Comparison of ENCODE assay signal across 20 cellular contexts in the genomic region with DNA sequence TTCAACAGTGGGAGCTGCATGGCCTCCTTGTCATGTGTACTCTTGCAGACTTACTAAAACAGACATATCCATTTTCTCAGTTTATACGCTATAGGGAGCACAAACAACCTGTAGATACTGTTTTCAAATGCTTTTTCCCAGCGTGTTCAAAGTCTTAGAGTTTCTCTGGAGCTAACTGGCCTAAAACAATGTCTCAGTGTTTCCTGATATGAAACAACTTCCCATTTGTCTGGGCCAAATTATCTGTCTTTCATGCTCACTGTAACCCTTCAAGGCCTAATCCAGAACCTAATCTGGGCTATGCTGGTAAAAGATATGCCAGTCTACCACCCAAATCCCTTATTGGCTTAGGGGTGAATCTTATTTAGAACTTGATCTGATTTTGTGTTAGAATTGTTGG. TPM values are rescaled to one million over a fixed set of nuclear protein-coding genes. Genes with fewer than 3 reads are reported as not detected.
A peak's percentile ranks its signal among the peaks of the same experiment; 100 is the strongest.
DNase-seq lines count a peak whose midpoint lies in the region; FAIRE-seq and TF ChIP-seq lines count a peak whose summit lies in the region.
"Had no signal": no experiment of that assay in that cellular context is flagged by ENCODE, and none has a peak within 500 bp of the region (broad histone marks: within the 10 kb centered on the region; RNA-seq: fewer than 3 reads in every experiment).

No MANE protein-coding gene starts in this region.

- POLR2A ChIA-PET in endothelial cell of umbilical vein (lab: Charles Lee) = no interaction called here

- no peaks in the 10 kb centered on the region for H3K4me1 ChIP-seq in endothelial cell of umbilical vein (ENCODE audit: control insufficient read depth, extremely low read depth, insufficient read depth, low read length)
- H3K4me1 ChIP-seq: Caco-2 had no signal

- peak; percentile 44 for FAIRE-seq in endothelial cell of umbilical vein (lab: Jason Lieb, UNC)
- FAIRE-seq: D721Med, G401.6, GM12892, GM18507, H54 had no signal

- no TSS peak for BruUV-seq in endothelial cell of umbilical vein (replicated peaks; lab: Mats Ljungman, UMichigan)

- H3K36me3 ChIP-seq in endothelial cell of umbilical vein (ENCODE audit: control insufficient read depth in 2 of 2, extremely low read depth in 1 of 2, insufficient read depth in 2 of 2, low read length in 2 of 2) = no peaks in the 10 kb centered on the region
- H3K36me3 ChIP-seq: BLaER1 treated with 17β-estradiol and CSF1 and Interleukin-3, amounts not matched to agents 10 nM and 100 nM had no signal

- H2AFZ ChIP-seq in endothelial cell of umbilical vein (ENCODE audit: low read depth, low read length) = no peak overlapping the region
- H2AFZ ChIP-seq: GM23338 had no signal

- no peak overlapping the region for H3K4me3 ChIP-seq in endothelial cell of umbilical vein (replicated peaks in 1 of 3; ENCODE audit: insufficient read depth in 1 of 3, low read depth in 1 of 3, low read length in 3 of 3)
- H3K4me3 ChIP-seq: BLaER1 treated with 17β-estradiol and CSF1 and Interleukin-3, amounts not matched to agents 10 nM and 100 nM; GM23338 had no signal

- CTCF ChIA-PET in endothelial cell of umbilical vein (lab: Charles Lee) = no interaction called here

- H3K27ac ChIP-seq in endothelial cell of umbilical vein (ENCODE audit: insufficient read depth, low read depth, low read length) = no peak overlapping the region
- H3K27ac ChIP-seq: 22Rv1; BLaER1 treated with 17β-estradiol and CSF1 and Interleukin-3, amounts not matched to agents 10 nM and 100 nM; HL-60 had no signal

- H3K27me3 ChIP-seq in endothelial cell of umbilical vein (ENCODE audit: control insufficient read depth in 2 of 2, insufficient read depth in 2 of 2, low read length in 2 of 2) = no peaks in the 10 kb centered on the region
- H3K27me3 ChIP-seq: BLaER1 treated with 17β-estradiol and CSF1 and Interleukin-3, amounts not matched to agents 10 nM and 100 nM had no signal

- DNase-seq in NCI-H82 (lab: John Stamatoyannopoulos, UW) (peak; percentile 0), NCI-H82 treated with DMSO at 0.1 percent for 48 hours (lab: John Stamatoyannopoulos, UW; ENCODE audit: unreplicated experiment) (no peak), endothelial cell of umbilical vein (ENCODE audit: low read depth, low spot score) (no peak), medulla oblongata (ENCODE audit: extremely low spot score) (peak; percentile 47), islet precursor cell (no peak), SK-N-DZ (ENCODE audit: low spot score) (no peak), COR-L47 (lab: John Stamatoyannopoulos, UW) (no peak)
- DNase-seq: Caco-2; CD8-positive, alpha-beta T cell had no signal

- H3K9me3 ChIP-seq in endothelial cell of umbilical vein (replicated peaks; ENCODE audit: control insufficient read depth, insufficient read depth, low read length) = no peaks in the 10 kb centered on the region
- H3K9me3 ChIP-seq: BLaER1 treated with 17β-estradiol and CSF1 and Interleukin-3, amounts not matched to agents 10 nM and 100 nM; Caco-2 had no signal

- no peaks in the 10 kb centered on the region for H3K9me1 ChIP-seq in endothelial cell of umbilical vein (replicated peaks; ENCODE audit: control insufficient read depth, extremely low read depth, insufficient read depth, low read length)

- no peak overlapping the region for H3K9ac ChIP-seq in endothelial cell of umbilical vein (replicated peaks; ENCODE audit: extremely low read depth, insufficient read depth, low read length)
- H3K9ac ChIP-seq: BLaER1 treated with 17β-estradiol and CSF1 and Interleukin-3, amounts not matched to agents 10 nM and 100 nM had no signal

- dilution Hi-C loops in endothelial cell of umbilical vein (cut with MboI; ENCODE audit: extremely low pct_ligation_motif_present, low sequenced_read_pairs) = no loop called here

- H3K79me2 ChIP-seq in endothelial cell of umbilical vein (ENCODE audit: control insufficient read depth, insufficient read depth, low read length) = no peaks in the 10 kb centered on the region

- TF ChIP-seq POLR2A in endothelial cell of umbilical vein (IDR thresholded peaks at IDR 0.05; ENCODE audit: low read depth, low read length) = no peak

- no peak overlapping the region for H3K4me2 ChIP-seq in endothelial cell of umbilical vein (ENCODE audit: insufficient read depth, low read length)
- H3K4me2 ChIP-seq: BLaER1 treated with 17β-estradiol and CSF1 and Interleukin-3, amounts not matched to agents 10 nM and 100 nM; GM23338 had no signal

- intact Hi-C loops in endothelial cell of umbilical vein (cut with micrococcal nuclease) = no loop called here

- H4K20me1 ChIP-seq in endothelial cell of umbilical vein (replicated peaks; ENCODE audit: control insufficient read depth, extremely low read depth, insufficient read depth, low read length) = no peaks in the 10 kb centered on the region
- H4K20me1 ChIP-seq: BLaER1 treated with 17β-estradiol and CSF1 and Interleukin-3, amounts not matched to agents 10 nM and 100 nM had no signal

- no peak for TF ChIP-seq CTCF in endothelial cell of umbilical vein (IDR thresholded peaks at IDR 0.05; ENCODE audit: extremely low read depth in 1 of 2, insufficient read depth in 1 of 2, low read depth in 1 of 2, low read length in 2 of 2)

TF ChIP-seq in endothelial cell of umbilical vein, 7 proteins besides CTCF, POLR2A, EP300 and RAD21:
- TF ChIP-seq GATA2 (IDR thresholded peaks at IDR 0.05; ENCODE audit: insufficient read depth, insufficient read length, low read depth, low read length) (no peak), JUN (IDR thresholded peaks at IDR 0.05; ENCODE audit: borderline replicate concordance, insufficient read depth, insufficient read length, low read depth) (no peak), FOS (IDR thresholded peaks at IDR 0.05; ENCODE audit: borderline replicate concordance, insufficient read depth, low read length) (no peak), POLR2AphosphoS5 (IDR thresholded peaks at IDR 0.05; ENCODE audit: insufficient read depth, low read depth, low read length) (no peak), MYC (IDR thresholded peaks at IDR 0.05; ENCODE audit: low read depth, low read length) (no peak), EZH2 (IDR thresholded peaks at IDR 0.05; ENCODE audit: borderline replicate concordance, low read depth, low read length, severe bottlenecking) (no peak)
- TF ChIP-seq, protein P1, sequence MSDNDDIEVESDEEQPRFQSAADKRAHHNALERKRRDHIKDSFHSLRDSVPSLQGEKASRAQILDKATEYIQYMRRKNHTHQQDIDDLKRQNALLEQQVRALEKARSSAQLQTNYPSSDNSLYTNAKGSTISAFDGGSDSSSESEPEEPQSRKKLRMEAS (IDR thresholded peaks at IDR 0.05; ENCODE audit: insufficient read depth, insufficient read length) = no peak

RNA-seq across cellular contexts. Expression of gene RAB40A, which starts 38.8 kb away (rescaled TPM):
- total RNA-seq in endothelial cell of umbilical vein = 0.23 and 0.58 TPM in 2 replicates
- 0.30 and 0.33 TPM in 2 replicates for polyA plus RNA-seq in endothelial cell of umbilical vein
- 0.04 and 0.08 TPM in 2 replicates for polyA plus RNA-seq in endothelial cell of umbilical vein (2011; cell fraction: cytosol; rRNA removed)
- polyA plus RNA-seq in endothelial cell of umbilical vein (2011; cell fraction: nucleus; rRNA removed) = 1.0 and 1.4 TPM in 2 replicates
- polyA plus RNA-seq in endothelial cell of umbilical vein (2012) = 0.34 and 0.36 TPM in 2 replicates
- polyA minus RNA-seq in endothelial cell of umbilical vein = 0.13 and 0.32 TPM in 2 replicates
- polyA minus RNA-seq in endothelial cell of umbilical vein (2011; cell fraction: cytosol; rRNA and poly(A)+ RNA removed) = not detected
- 0.82 and 1.3 TPM in 2 replicates for polyA minus RNA-seq in endothelial cell of umbilical vein (2011; cell fraction: nucleus; rRNA and poly(A)+ RNA removed)
- 0.20 and 0.43 TPM in 2 replicates for polyA plus RNA-seq in SK-N-DZ (2014; cell fraction: cytosol; rRNA removed)
- polyA plus RNA-seq in SK-N-DZ (2014; cell fraction: nucleus; rRNA removed) = 1.6 and 1.8 TPM in 2 replicates
- total RNA-seq: A673; Caco-2; CD8-positive, alpha-beta T cell; GM23338; HT1080 had no signal

Comparison
In these comparisons a context has a peak if more than half of its experiments do, and no peak if none do; other contexts are left out.
1. DNase-seq: peak in NCI-H82 (single experiment) and medulla oblongata (single experiment); none in NCI-H82 treated with DMSO at 0.1 percent for 48 hours (single experiment), endothelial cell of umbilical vein (single experiment), islet precursor cell (single experiment), SK-N-DZ (single experiment) and COR-L47 (single experiment).